ENCODE assay signal across 1 cellular context in genomic region chr15:87215100-87215499, GRCh38.
TF ChIP-seq lines count a peak whose summit lies in the region.

No MANE protein-coding gene starts in this region.

TF ChIP-seq in H1, 55 proteins besides CTCF, POLR2A, EP300 and RAD21 (continued from another document):
- 0 out of 2 replicates have a peak, but pooled peaks have one; percentile 39 for TF ChIP-seq USF2 (IDR thresholded peaks at IDR 0.05; ENCODE audit: low read length)
